ENCODE assay signal across 21 cellular contexts in genomic region chr22:19636696-19637355, GRCh38.
"Had no signal": no experiment of that assay in that cellular context is flagged by ENCODE, and none has a peak within 500 bp of the region (broad histone marks: within the 10 kb centered on the region; RNA-seq: fewer than 3 reads in every experiment).

No MANE protein-coding gene starts in this region.

- DNase-seq: activated CD4-positive, alpha-beta T cell treated with anti-CD3 and anti-CD28 coated beads, Interleukin-2, amount 50 U/mL, for 1 hour; activated CD8-positive, alpha-beta T cell treated with anti-CD3 and anti-CD28 coated beads for 36 hours; activated effector memory CD4-positive, alpha-beta T cell treated with Interleukin-2 at 50 U/mL for 16 hours; activated naive CD4-positive, alpha-beta T cell treated with Interleukin-2 at 50 U/mL for 16 hours; activated naive CD8-positive, alpha-beta T cell treated with anti-CD3 and anti-CD28 coated beads for 36 hours; activated T-cell treated with anti-CD3 and anti-CD28 coated beads for 4 hours; body of pancreas; effector CD8-positive, alpha-beta T cell; gastrocnemius medialis; glutamatergic neuron; mesenchymal stem cell; pancreas; psoas muscle; spleen; stimulated activated naive CD8-positive, alpha-beta T cell treated with anti-CD3 and anti-CD28 coated beads, Interleukin-15, Interleukin-2, amounts not matched to agents 100 U/mL and 50 U/mL, for 24 hours; T-helper 2 cell; testis; transverse colon had no signal

- H3K9me3 ChIP-seq: adrenal gland, body of pancreas, gastrocnemius medialis, neutrophil, pancreas, psoas muscle, spleen, testis, transverse colon had no signal

- H3K27ac ChIP-seq: adrenal gland, body of pancreas, gastrocnemius medialis, neutrophil, pancreas, psoas muscle, spleen, testis, transverse colon had no signal

- H3K36me3 Mint-ChIP-seq: activated naive CD8-positive, alpha-beta T cell treated with anti-CD3 and anti-CD28 coated beads for 36 hours; natural killer cell treated with Interleukin-12 subunit alpha and Interleukin-12 subunit beta and Interleukin-15 and Interleukin-18, amount 100 ng/mL, for 72 hours had no signal

- H3K4me1 ChIP-seq: adrenal gland, body of pancreas, gastrocnemius medialis, pancreas, psoas muscle, spleen, testis, transverse colon had no signal

- H3K4me1 Mint-ChIP-seq: activated naive CD8-positive, alpha-beta T cell treated with anti-CD3 and anti-CD28 coated beads for 36 hours had no signal

- H3K9me3 Mint-ChIP-seq: activated CD8-positive, alpha-beta T cell treated with anti-CD3 and anti-CD28 coated beads for 36 hours; activated naive CD8-positive, alpha-beta T cell treated with anti-CD3 and anti-CD28 coated beads for 36 hours; natural killer cell treated with Interleukin-12 subunit alpha and Interleukin-12 subunit beta and Interleukin-15 and Interleukin-18, amount 100 ng/mL, for 72 hours had no signal

- H3K27ac Mint-ChIP-seq: activated CD8-positive, alpha-beta T cell treated with anti-CD3 and anti-CD28 coated beads for 36 hours; activated naive CD8-positive, alpha-beta T cell treated with anti-CD3 and anti-CD28 coated beads for 36 hours; natural killer cell treated with Interleukin-12 subunit alpha and Interleukin-12 subunit beta and Interleukin-15 and Interleukin-18, amount 100 ng/mL, for 72 hours had no signal

- ATAC-seq: activated CD8-positive, alpha-beta T cell treated with anti-CD3 and anti-CD28 coated beads for 36 hours; body of pancreas; gastrocnemius medialis; natural killer cell treated with Interleukin-12 subunit alpha and Interleukin-12 subunit beta and Interleukin-15 and Interleukin-18, amount 100 ng/mL, for 72 hours; pancreas; psoas muscle; stimulated activated naive CD8-positive, alpha-beta T cell treated with anti-CD3 and anti-CD28 coated beads, Interleukin-15, Interleukin-2, amounts not matched to agents 100 U/mL and 50 U/mL, for 24 hours had no signal

- H3K4me3 Mint-ChIP-seq: activated CD8-positive, alpha-beta T cell treated with anti-CD3 and anti-CD28 coated beads for 36 hours; activated naive CD8-positive, alpha-beta T cell treated with anti-CD3 and anti-CD28 coated beads for 36 hours; natural killer cell treated with Interleukin-12 subunit alpha and Interleukin-12 subunit beta and Interleukin-15 and Interleukin-18, amount 100 ng/mL, for 72 hours had no signal

- H3K36me3 ChIP-seq: adrenal gland, gastrocnemius medialis, neutrophil, pancreas, spleen, transverse colon had no signal

- H3K4me3 ChIP-seq: adrenal gland, body of pancreas, gastrocnemius medialis, pancreas, psoas muscle, spleen, testis, transverse colon had no signal

- H3K27me3 ChIP-seq: adrenal gland, body of pancreas, pancreas, testis had no signal
